8 cellular contexts compared by ENCODE assay signal in genomic region chr3:61562810-61563613, GRCh38. TPM values are rescaled to one million over a fixed set of nuclear protein-coding genes. Genes with fewer than 3 reads are reported as not detected.
DNase-seq lines count a peak whose midpoint lies in the region; ATAC-seq, FAIRE-seq and TF ChIP-seq lines count a peak whose summit lies in the region.

No MANE protein-coding gene starts in this region.

- no peak overlapping the region for H4K5ac ChIP-seq in mesendoderm (ENCODE audit: low read length)

- H4K8ac ChIP-seq in mesendoderm (ENCODE audit: low read depth, low read length), result peak overlapping the region; percentile 94

- no peak overlapping the region for H2BK15ac ChIP-seq in mesendoderm (replicated peaks; ENCODE audit: low read depth)

- no peaks in the 10 kb centered on the region for H3K9me3 ChIP-seq in MG63

- H3K4ac ChIP-seq in mesendoderm (ENCODE audit: low read depth, low read length), result peak overlapping the region; percentile 89

- H3K18ac ChIP-seq in mesendoderm (ENCODE audit: low read length), result peak overlapping the region; percentile 97

- H3K4me2 ChIP-seq in mesendoderm (ENCODE audit: low read length), result peak overlapping the region; percentile 90

- peak overlapping the region; percentile 99 for H3K56ac ChIP-seq in mesendoderm (ENCODE audit: low read length)

- peak overlapping the region; percentile 100 for H3K9ac ChIP-seq in mesendoderm (ENCODE audit: low read length)

- peaks cover 4% of the 10 kb centered on the region for H3K79me1 ChIP-seq in mesendoderm (ENCODE audit: low read length)

- no peak for FAIRE-seq in urothelium cell line (lab: Jason Lieb, UNC)

- peak overlapping the region; percentile 98 for H3K23ac ChIP-seq in mesendoderm (ENCODE audit: low read length)

- WGBS in mesendoderm (ENCODE audit: extremely low coverage, insufficient coverage, low lambda C conversion rate), result no CpG with 5 or more reads among the region's 54 CpGs

- peak overlapping the region; percentile 64 for H2BK120ac ChIP-seq in mesendoderm (ENCODE audit: low read depth, low read length)

- no peak for TF ChIP-seq CTCF in dorsolateral prefrontal cortex (IDR thresholded peaks at IDR 0.05 in 54 of 56, conservative IDR thresholded peaks at IDR 0.05 in 2 of 56; ENCODE audit: low read depth in 1 of 56, partially characterized antibody in 56 of 56)

- peaks cover 11% of the 10 kb centered on the region for H3K4me1 ChIP-seq in mesendoderm (ENCODE audit: control insufficient read depth, low read depth, low read length)

- H3K79me2 ChIP-seq in mesendoderm (ENCODE audit: control insufficient read depth, insufficient read depth, low read length), result peaks cover 66% of the 10 kb centered on the region

- H3K27ac ChIP-seq in dorsolateral prefrontal cortex (peak overlapping the region in 58 of 59 donors; percentile 65 to 96 (median 91)), mesendoderm (ENCODE audit: low read depth, low read length) (peak overlapping the region; percentile 81)

- intact Hi-C loops in dorsolateral prefrontal cortex (cut with DNase I), result loop anchor here (2.0 to 10.0 kb wide), 5 partner anchors 282 to 626 kb away; no protein-coding TSS in a partner anchor

- ATAC-seq in HG03097 (IDR thresholded peaks at IDR 0.05; ENCODE audit: low FRiP score, unreplicated experiment), result no peak

- H3K36me3 ChIP-seq in MG63, result no peaks in the 10 kb centered on the region
- H3K36me3 ChIP-seq in mesendoderm (ENCODE audit: control insufficient read depth, insufficient read depth, low read length), result no peaks in the 10 kb centered on the region

- H3K4me3 ChIP-seq in MG63 (peak overlapping the region; percentile 64), dorsolateral prefrontal cortex (peak overlapping the region; percentile 55 to 88 (median 74)), mesendoderm (ENCODE audit: low read length) (peak overlapping the region; percentile 98)

- H3K27me3 ChIP-seq in MG63 (no peaks in the 10 kb centered on the region; the same call in 1 of the 2 replicates), dorsolateral prefrontal cortex (peaks cover 0 to 22% (median 0%) of the 10 kb centered on the region in 45 donors), mesendoderm (ENCODE audit: insufficient read depth, low read length, poor library complexity) (no peaks in the 10 kb centered on the region)

- H2BK5ac ChIP-seq in mesendoderm (ENCODE audit: low read length), result peak overlapping the region; percentile 81

- DNase-seq in COLO668 (lab: John Stamatoyannopoulos, UW; ENCODE audit: unreplicated experiment), result peak; percentile 27
- peak; percentile 12 for DNase-seq in MG63
- peak in 5 of 10 donors; percentile 21 to 57 (median 31) for DNase-seq in dorsolateral prefrontal cortex
- peak; percentile 50 for DNase-seq in mesendoderm
- DNase-seq in urothelium cell line (ENCODE audit: low spot score), result peak; percentile 46
- DNase-seq in stimulated activated CD4-positive, alpha-beta T cell treated with anti-CD3 and anti-CD28 coated beads, Interleukin-1b, Interleukin-23, amount 100 ng/mL, for 48 hours, result no peak
- no peak for DNase-seq in OCI-M1 (lab: John Stamatoyannopoulos, UW)

- no peak overlapping the region for H2AK5ac ChIP-seq in mesendoderm (ENCODE audit: low read length)

RNA-seq across cellular contexts. Expression of gene PTPRG, which starts 1.6 kb away (rescaled TPM):
- 3.1 and 6.1 TPM in 2 replicates for total RNA-seq in MG63 (2014; rRNA removed; shearing (Covaris generic); ENCODE audit: low replicate concordance)
- total RNA-seq in dorsolateral prefrontal cortex, result 10 to 100 TPM; 29.5 to 75.2 (median 50.6) TPM
- 52.1 TPM for polyA plus RNA-seq in mesendoderm (2013, experiment 1 of 2)
- 49.8 TPM for polyA plus RNA-seq in mesendoderm (2013, experiment 2 of 2)

Comparison
In these comparisons a context has a peak if more than half of its experiments do, and no peak if none do; other contexts are left out.
1. DNase-seq: peak in COLO668 (single experiment), MG63 (single experiment), mesendoderm (single experiment) and urothelium cell line (single experiment); none in stimulated activated CD4-positive, alpha-beta T cell treated with anti-CD3 and anti-CD28 coated beads, Interleukin-1b, Interleukin-23, amount 100 ng/mL, for 48 hours (single experiment) and OCI-M1 (single experiment).
2. Peak in every context shown above with its lines, with median percentiles within 50 percentile points of each other: H3K4me3 ChIP-seq.